Comparison of ENCODE assay signal across 23 cellular contexts in the genomic region with DNA sequence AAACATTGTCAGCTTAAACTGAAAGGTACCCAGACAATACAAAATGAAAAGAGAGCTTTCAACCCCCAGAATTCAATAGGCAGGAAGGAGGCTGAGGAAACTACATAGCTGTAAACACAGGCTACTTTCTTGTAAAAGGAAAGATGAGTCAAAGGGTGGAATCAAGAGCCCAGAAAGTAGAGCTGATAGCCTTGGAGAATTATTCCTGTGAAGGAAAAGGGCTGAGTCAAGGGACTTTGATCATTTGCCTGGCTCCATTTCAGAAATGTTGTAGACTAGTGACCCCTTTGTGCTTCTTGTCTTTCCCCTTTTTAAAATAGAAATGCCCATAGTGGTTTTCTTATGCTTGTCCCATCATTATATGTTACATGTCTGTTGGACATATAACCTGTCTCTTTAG.
DNase-seq lines count a peak whose midpoint lies in the region; ATAC-seq, FAIRE-seq and TF ChIP-seq lines count a peak whose summit lies in the region.
"Had no signal": no experiment of that assay in that cellular context is flagged by ENCODE, and none has a peak within 500 bp of the region (broad histone marks: within the 10 kb centered on the region; RNA-seq: fewer than 3 reads in every experiment).

No MANE protein-coding gene starts in this region.

- no peak overlapping the region for H3K27ac Mint-ChIP-seq in naive thymus-derived CD8-positive, alpha-beta T cell
- H3K27ac Mint-ChIP-seq: CD14-positive monocyte had no signal

- no peak for TF ChIP-seq CTCF in RWPE2 (IDR thresholded peaks at IDR 0.05; ENCODE audit: poor library complexity, severe bottlenecking)
- no peak for TF ChIP-seq CTCF in endothelial cell of umbilical vein (IDR thresholded peaks at IDR 0.05; ENCODE audit: extremely low read depth in 1 of 2, insufficient read depth in 1 of 2, low read depth in 1 of 2, low read length in 2 of 2)
- no peak for TF ChIP-seq CTCF in sigmoid colon (IDR thresholded peaks at IDR 0.05)

- H3K27ac ChIP-seq in RWPE2 (ENCODE audit: poor library complexity, severe bottlenecking) (no peak overlapping the region), endothelial cell of umbilical vein (ENCODE audit: insufficient read depth, low read depth, low read length) (no peak overlapping the region), sigmoid colon (no peak overlapping the region)

- no peaks in the 10 kb centered on the region for H3K4me1 ChIP-seq in RWPE2 (ENCODE audit: insufficient read depth, poor library complexity, severe bottlenecking)
- peaks cover 37% of the 10 kb centered on the region for H3K4me1 ChIP-seq in endothelial cell of umbilical vein (ENCODE audit: control insufficient read depth, extremely low read depth, insufficient read depth, low read length)
- H3K4me1 ChIP-seq in sigmoid colon = peaks cover 0 to 3% (median 0%) of the 10 kb centered on the region in 4 donors

- dilution Hi-C loops in endothelial cell of umbilical vein (cut with MboI; ENCODE audit: extremely low pct_ligation_motif_present, low sequenced_read_pairs) = no loop called here

- TF ChIP-seq EP300 in sigmoid colon (IDR thresholded peaks at IDR 0.05) = no peak

- FAIRE-seq in H54 (lab: Jason Lieb, UNC) (peak; percentile 48), endothelial cell of umbilical vein (lab: Jason Lieb, UNC) (peak; percentile 57)
- FAIRE-seq: A204.1, D721Med, GM19239, H1 had no signal

- H3K4me3 ChIP-seq in RWPE2 (ENCODE audit: severe bottlenecking) (no peak overlapping the region), endothelial cell of umbilical vein (replicated peaks in 1 of 3; ENCODE audit: insufficient read depth in 1 of 3, low read depth in 1 of 3, low read length in 3 of 3) (no peak overlapping the region), sigmoid colon (no peak overlapping the region)

- H3K36me3 ChIP-seq in RWPE2 (ENCODE audit: low read depth) = no peaks in the 10 kb centered on the region
- no peaks in the 10 kb centered on the region for H3K36me3 ChIP-seq in endothelial cell of umbilical vein (ENCODE audit: control insufficient read depth in 2 of 2, extremely low read depth in 1 of 2, insufficient read depth in 2 of 2, low read length in 2 of 2)
- no peaks in the 10 kb centered on the region for H3K36me3 ChIP-seq in sigmoid colon

- H4K20me1 ChIP-seq in endothelial cell of umbilical vein (replicated peaks; ENCODE audit: control insufficient read depth, extremely low read depth, insufficient read depth, low read length) = no peaks in the 10 kb centered on the region

- no peaks in the 10 kb centered on the region for H3K4me1 Mint-ChIP-seq in naive thymus-derived CD8-positive, alpha-beta T cell

- H3K36me3 Mint-ChIP-seq in naive thymus-derived CD8-positive, alpha-beta T cell = no peaks in the 10 kb centered on the region
- H3K36me3 Mint-ChIP-seq: CD14-positive monocyte had no signal

- intact Hi-C loops in endothelial cell of umbilical vein (cut with micrococcal nuclease) (loop anchor here (2.0 to 5.0 kb wide), 2 partner anchors 20 to 169 kb away; no protein-coding TSS in a partner anchor), sigmoid colon (cut with DNase I) (no loop called here)

- H3K9me3 ChIP-seq in RWPE2 (ENCODE audit: severe bottlenecking) (no peaks in the 10 kb centered on the region), endothelial cell of umbilical vein (replicated peaks; ENCODE audit: control insufficient read depth, insufficient read depth, low read length) (no peaks in the 10 kb centered on the region), sigmoid colon (no peaks in the 10 kb centered on the region)

- DNase-seq in H54 (ENCODE audit: insufficient read length, low spot score) (no peak), RWPE2 (ENCODE audit: low spot score) (no peak), endothelial cell of umbilical vein (ENCODE audit: low read depth, low spot score) (peak; percentile 70), kidney tubule cell (ENCODE audit: low spot score) (peak; percentile 20), sigmoid colon (no peak), cerebellar nuclear complex (lab: John Stamatoyannopoulos, UW) (no peak)
- DNase-seq in naive thymus-derived CD8-positive, alpha-beta T cell = no peak
- DNase-seq in effector CD8-positive, alpha-beta T cell (lab: John Stamatoyannopoulos, UW) = no peak
- DNase-seq: DMS53, Kasumi-1, NCI-H1105, NCI-H146, NCI-H2029, NCI-H2227 treated with DMSO at 0.1 percent for 48 hours, NCI-H510A treated with DMSO at 0.1 percent for 48 hours, NCI-H748 treated with DMSO at 0.1 percent for 48 hours had no signal

- H3K9ac ChIP-seq in endothelial cell of umbilical vein (replicated peaks; ENCODE audit: extremely low read depth, insufficient read depth, low read length) = no peak overlapping the region

- no peak for TF ChIP-seq POLR2A in H54 (IDR thresholded peaks at IDR 0.05; ENCODE audit: low read depth, low read length)
- TF ChIP-seq POLR2A in endothelial cell of umbilical vein (IDR thresholded peaks at IDR 0.05; ENCODE audit: low read depth, low read length) = no peak
- no peak for TF ChIP-seq POLR2A in sigmoid colon (IDR thresholded peaks at IDR 0.05)

- H3K4me3 Mint-ChIP-seq in naive thymus-derived CD8-positive, alpha-beta T cell = no peak overlapping the region
- H3K4me3 Mint-ChIP-seq: CD14-positive monocyte had no signal

- peak; percentile 35; the same call in 1 of the 3 replicates for ATAC-seq in RWPE2 (ENCODE audit: low read depth)
- no peak for ATAC-seq in naive thymus-derived CD8-positive, alpha-beta T cell
- ATAC-seq: Panc1, Right ventricle myocardium inferior had no signal

- H3K4me2 ChIP-seq in endothelial cell of umbilical vein (ENCODE audit: insufficient read depth, low read length) = peak overlapping the region; percentile 17

- H3K79me2 ChIP-seq in endothelial cell of umbilical vein (ENCODE audit: control insufficient read depth, insufficient read depth, low read length) = no peaks in the 10 kb centered on the region

- BruUV-seq in endothelial cell of umbilical vein (replicated peaks; lab: Mats Ljungman, UMichigan) = no TSS peak

- CTCF ChIA-PET in endothelial cell of umbilical vein (lab: Charles Lee) = interaction anchor here (0.6 to 1.4 kb wide), 4 partner anchors 12 to 309 kb away, joined by 3 to 4 read pairs (median 3); no protein-coding TSS in a partner anchor

- H3K27me3 Mint-ChIP-seq in naive thymus-derived CD8-positive, alpha-beta T cell = peaks cover 0 to 4% (median 0%) of the 10 kb centered on the region in 5 donors

- H3K27me3 ChIP-seq in RWPE2 (ENCODE audit: insufficient read depth, poor library complexity, severe bottlenecking) (no peaks in the 10 kb centered on the region), endothelial cell of umbilical vein (ENCODE audit: control insufficient read depth in 2 of 2, insufficient read depth in 2 of 2, low read length in 2 of 2) (no peaks in the 10 kb centered on the region), sigmoid colon (no peaks in the 10 kb centered on the region)

- peaks cover 0 to 7% (median 0%) of the 10 kb centered on the region in 9 donors for H3K9me3 Mint-ChIP-seq in naive thymus-derived CD8-positive, alpha-beta T cell

- no peaks in the 10 kb centered on the region for H3K9me1 ChIP-seq in endothelial cell of umbilical vein (replicated peaks; ENCODE audit: control insufficient read depth, extremely low read depth, insufficient read depth, low read length)

- no peak overlapping the region for H2AFZ ChIP-seq in endothelial cell of umbilical vein (ENCODE audit: low read depth, low read length)

- POLR2A ChIA-PET in endothelial cell of umbilical vein (lab: Charles Lee) = interaction anchor here (0.6 kb wide), 1 partner anchor 19 kb away, joined by 3 read pairs; no protein-coding TSS in a partner anchor
- POLR2A ChIA-PET in naive thymus-derived CD8-positive, alpha-beta T cell (lab: Charles Lee) = no interaction called here

TF ChIP-seq in endothelial cell of umbilical vein, 7 proteins besides CTCF, POLR2A, EP300 and RAD21:
- TF ChIP-seq GATA2 (IDR thresholded peaks at IDR 0.05; ENCODE audit: insufficient read depth, insufficient read length, low read depth, low read length) (peak; percentile 52), FOS (IDR thresholded peaks at IDR 0.05; ENCODE audit: borderline replicate concordance, insufficient read depth, low read length) (peak; percentile 87), POLR2AphosphoS5 (IDR thresholded peaks at IDR 0.05; ENCODE audit: insufficient read depth, low read depth, low read length) (no peak), JUN (IDR thresholded peaks at IDR 0.05; ENCODE audit: borderline replicate concordance, insufficient read depth, insufficient read length, low read depth) (no peak), MYC (IDR thresholded peaks at IDR 0.05; ENCODE audit: low read depth, low read length) (no peak)

Comparison
In these comparisons a context has a peak if more than half of its experiments do, and no peak if none do; other contexts are left out.
1. DNase-seq: peak in endothelial cell of umbilical vein (single experiment) and kidney tubule cell (single experiment); none in H54 (single experiment), RWPE2 (single experiment), sigmoid colon (single experiment), cerebellar nuclear complex (0 of 2), naive thymus-derived CD8-positive, alpha-beta T cell (0 of 10) and effector CD8-positive, alpha-beta T cell (single experiment).